ENCODE assay signal across 3 cellular contexts in the genomic region with DNA sequence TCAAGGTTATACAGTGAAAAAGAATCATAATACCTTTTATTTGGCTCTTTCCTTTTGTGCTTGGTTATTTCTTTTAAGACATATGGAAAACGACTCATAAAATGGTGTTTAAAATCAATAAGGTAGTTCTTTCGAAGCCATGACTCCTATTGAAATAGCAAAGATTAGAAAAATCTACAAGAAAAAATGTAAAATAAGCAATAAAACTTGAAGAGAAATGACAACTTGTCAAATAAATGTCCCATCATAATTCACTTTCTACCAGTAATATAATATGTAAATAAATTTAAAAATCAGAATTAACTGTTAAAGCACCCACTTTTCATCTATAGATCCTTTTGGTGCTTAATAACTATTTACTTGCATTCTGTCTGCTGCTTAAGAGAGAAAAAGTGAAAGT.
TF ChIP-seq lines count a peak whose summit lies in the region.

No MANE protein-coding gene starts in this region.

TF ChIP-seq in A549, 52 proteins besides CTCF, POLR2A, EP300 and RAD21:
- TF ChIP-seq MAFK (IDR thresholded peaks at IDR 0.05; ENCODE audit: partially characterized antibody) = peak; percentile 12
- no peak for TF ChIP-seq HDAC2 (IDR thresholded peaks at IDR 0.05)

TF ChIP-seq in K562, 482 proteins besides CTCF, POLR2A, EP300 and RAD21:
- TF ChIP-seq C11orf30 (IDR thresholded peaks at IDR 0.05; ENCODE audit: low read depth) (peak; percentile 63; the same call in 1 of the 2 replicates), ZNF316 (IDR thresholded peaks at IDR 0.05) (peak; percentile 69), GABPB1 (CRISPR knock-in tag; IDR thresholded peaks at IDR 0.05) (no peak)
- TF ChIP-seq, protein P1, sequence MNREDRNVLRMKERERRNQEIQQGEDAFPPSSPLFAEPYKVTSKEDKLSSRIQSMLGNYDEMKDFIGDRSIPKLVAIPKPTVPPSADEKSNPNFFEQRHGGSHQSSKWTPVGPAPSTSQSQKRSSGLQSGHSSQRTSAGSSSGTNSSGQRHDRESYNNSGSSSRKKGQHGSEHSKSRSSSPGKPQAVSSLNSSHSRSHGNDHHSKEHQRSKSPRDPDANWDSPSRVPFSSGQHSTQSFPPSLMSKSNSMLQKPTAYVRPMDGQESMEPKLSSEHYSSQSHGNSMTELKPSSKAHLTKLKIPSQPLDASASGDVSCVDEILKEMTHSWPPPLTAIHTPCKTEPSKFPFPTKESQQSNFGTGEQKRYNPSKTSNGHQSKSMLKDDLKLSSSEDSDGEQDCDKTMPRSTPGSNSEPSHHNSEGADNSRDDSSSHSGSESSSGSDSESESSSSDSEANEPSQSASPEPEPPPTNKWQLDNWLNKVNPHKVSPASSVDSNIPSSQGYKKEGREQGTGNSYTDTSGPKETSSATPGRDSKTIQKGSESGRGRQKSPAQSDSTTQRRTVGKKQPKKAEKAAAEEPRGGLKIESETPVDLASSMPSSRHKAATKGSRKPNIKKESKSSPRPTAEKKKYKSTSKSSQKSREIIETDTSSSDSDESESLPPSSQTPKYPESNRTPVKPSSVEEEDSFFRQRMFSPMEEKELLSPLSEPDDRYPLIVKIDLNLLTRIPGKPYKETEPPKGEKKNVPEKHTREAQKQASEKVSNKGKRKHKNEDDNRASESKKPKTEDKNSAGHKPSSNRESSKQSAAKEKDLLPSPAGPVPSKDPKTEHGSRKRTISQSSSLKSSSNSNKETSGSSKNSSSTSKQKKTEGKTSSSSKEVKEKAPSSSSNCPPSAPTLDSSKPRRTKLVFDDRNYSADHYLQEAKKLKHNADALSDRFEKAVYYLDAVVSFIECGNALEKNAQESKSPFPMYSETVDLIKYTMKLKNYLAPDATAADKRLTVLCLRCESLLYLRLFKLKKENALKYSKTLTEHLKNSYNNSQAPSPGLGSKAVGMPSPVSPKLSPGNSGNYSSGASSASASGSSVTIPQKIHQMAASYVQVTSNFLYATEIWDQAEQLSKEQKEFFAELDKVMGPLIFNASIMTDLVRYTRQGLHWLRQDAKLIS (CRISPR knock-in tag; IDR thresholded peaks at IDR 0.05) = no peak
- TF ChIP-seq, protein P2, sequence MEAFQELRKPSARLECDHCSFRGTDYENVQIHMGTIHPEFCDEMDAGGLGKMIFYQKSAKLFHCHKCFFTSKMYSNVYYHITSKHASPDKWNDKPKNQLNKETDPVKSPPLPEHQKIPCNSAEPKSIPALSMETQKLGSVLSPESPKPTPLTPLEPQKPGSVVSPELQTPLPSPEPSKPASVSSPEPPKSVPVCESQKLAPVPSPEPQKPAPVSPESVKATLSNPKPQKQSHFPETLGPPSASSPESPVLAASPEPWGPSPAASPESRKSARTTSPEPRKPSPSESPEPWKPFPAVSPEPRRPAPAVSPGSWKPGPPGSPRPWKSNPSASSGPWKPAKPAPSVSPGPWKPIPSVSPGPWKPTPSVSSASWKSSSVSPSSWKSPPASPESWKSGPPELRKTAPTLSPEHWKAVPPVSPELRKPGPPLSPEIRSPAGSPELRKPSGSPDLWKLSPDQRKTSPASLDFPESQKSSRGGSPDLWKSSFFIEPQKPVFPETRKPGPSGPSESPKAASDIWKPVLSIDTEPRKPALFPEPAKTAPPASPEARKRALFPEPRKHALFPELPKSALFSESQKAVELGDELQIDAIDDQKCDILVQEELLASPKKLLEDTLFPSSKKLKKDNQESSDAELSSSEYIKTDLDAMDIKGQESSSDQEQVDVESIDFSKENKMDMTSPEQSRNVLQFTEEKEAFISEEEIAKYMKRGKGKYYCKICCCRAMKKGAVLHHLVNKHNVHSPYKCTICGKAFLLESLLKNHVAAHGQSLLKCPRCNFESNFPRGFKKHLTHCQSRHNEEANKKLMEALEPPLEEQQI (IDR thresholded peaks at IDR 0.05) = no peak
TF ChIP-seq in K562: peak in this region for 2.

TF ChIP-seq in SK-N-SH, 30 proteins besides CTCF, POLR2A, EP300 and RAD21:
- TF ChIP-seq, protein P3, sequence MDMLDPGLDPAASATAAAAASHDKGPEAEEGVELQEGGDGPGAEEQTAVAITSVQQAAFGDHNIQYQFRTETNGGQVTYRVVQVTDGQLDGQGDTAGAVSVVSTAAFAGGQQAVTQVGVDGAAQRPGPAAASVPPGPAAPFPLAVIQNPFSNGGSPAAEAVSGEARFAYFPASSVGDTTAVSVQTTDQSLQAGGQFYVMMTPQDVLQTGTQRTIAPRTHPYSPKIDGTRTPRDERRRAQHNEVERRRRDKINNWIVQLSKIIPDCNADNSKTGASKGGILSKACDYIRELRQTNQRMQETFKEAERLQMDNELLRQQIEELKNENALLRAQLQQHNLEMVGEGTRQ (IDR thresholded peaks at IDR 0.05; ENCODE audit: borderline replicate concordance, low read depth, low read length) = no peak
TF ChIP-seq in SK-N-SH: peak in this region for 0.
